In the genomic region with DNA sequence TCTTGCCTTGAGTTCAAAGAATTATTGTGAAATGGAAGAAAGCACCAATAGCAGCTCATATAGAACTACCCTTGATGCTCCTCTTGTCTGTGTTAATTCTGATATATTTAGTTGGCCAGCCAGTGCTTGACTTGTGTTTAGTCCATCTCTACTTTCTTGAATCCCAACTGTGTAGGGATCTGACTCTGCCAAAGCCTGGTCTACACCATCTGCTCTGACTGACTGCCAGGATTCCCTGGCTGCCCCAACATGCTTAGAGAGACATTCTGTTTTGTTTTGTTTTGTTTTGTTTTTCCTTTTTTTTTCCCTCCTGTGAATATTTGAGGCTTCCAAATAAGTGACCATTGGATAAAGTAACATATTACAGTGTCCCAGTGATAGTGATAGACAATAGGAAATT, we compare ENCODE assay signal across 17 cellular contexts.
"Had no signal": no experiment of that assay in that cellular context is flagged by ENCODE, and none has a peak within 500 bp of the region (broad histone marks: within the 10 kb centered on the region; RNA-seq: fewer than 3 reads in every experiment).

No MANE protein-coding gene starts in this region.

- H3K4me3 Mint-ChIP-seq: naive thymus-derived CD8-positive, alpha-beta T cell; nephron progenitor cell; stimulated activated effector memory CD8-positive, alpha-beta T cell treated with anti-CD3 and anti-CD28 coated beads, Interleukin-12 subunit alpha, Interleukin-12 subunit beta, amount 100 ng/mL, for 72 hours; type B pancreatic cell had no signal

- DNase-seq: head of caudate nucleus; left ventricle myocardium superior; lower lobe of right lung; naive thymus-derived CD8-positive, alpha-beta T cell; nephron progenitor cell; nucleus accumbens; posterior cingulate gyrus; psoas muscle; right cardiac atrium; sigmoid colon; stimulated activated CD4-positive, alpha-beta T cell treated with anti-CD3 and anti-CD28 coated beads, Interleukin-2, amount 100 ng/mL, for 24 hours; stimulated activated CD4-positive, alpha-beta T cell treated with anti-CD3 and anti-CD28 coated beads, Interleukin-4, amount 100 ng/mL, for 24 hours; stimulated activated naive CD8-positive, alpha-beta T cell treated with anti-CD3 and anti-CD28 coated beads, Interleukin-15, Interleukin-2, amounts not matched to agents 100 U/mL and 50 U/mL, for 24 hours; testis; tibial artery had no signal

- H3K9me3 Mint-ChIP-seq: nephron progenitor cell, type B pancreatic cell had no signal

- ATAC-seq: left ventricle myocardium superior; lower lobe of right lung; naive thymus-derived CD8-positive, alpha-beta T cell; psoas muscle; right cardiac atrium; stimulated activated effector memory CD8-positive, alpha-beta T cell treated with anti-CD3 and anti-CD28 coated beads, Interleukin-12 subunit alpha, Interleukin-12 subunit beta, amount 100 ng/mL, for 72 hours; stimulated activated naive CD8-positive, alpha-beta T cell treated with anti-CD3 and anti-CD28 coated beads, Interleukin-15, Interleukin-2, amounts not matched to agents 100 U/mL and 50 U/mL, for 24 hours had no signal

- H3K27ac Mint-ChIP-seq: naive thymus-derived CD8-positive, alpha-beta T cell; nephron progenitor cell; stimulated activated effector memory CD8-positive, alpha-beta T cell treated with anti-CD3 and anti-CD28 coated beads, Interleukin-12 subunit alpha, Interleukin-12 subunit beta, amount 100 ng/mL, for 72 hours; type B pancreatic cell had no signal

- H3K4me1 ChIP-seq: lower lobe of right lung, psoas muscle, sigmoid colon, testis, tibial artery had no signal

- H3K27me3 Mint-ChIP-seq: naive thymus-derived CD8-positive, alpha-beta T cell; type B pancreatic cell had no signal

- H3K36me3 ChIP-seq: lower lobe of right lung, sigmoid colon, tibial artery had no signal

- H3K4me1 Mint-ChIP-seq: naive thymus-derived CD8-positive, alpha-beta T cell; nephron progenitor cell; stimulated activated effector memory CD8-positive, alpha-beta T cell treated with anti-CD3 and anti-CD28 coated beads, Interleukin-12 subunit alpha, Interleukin-12 subunit beta, amount 100 ng/mL, for 72 hours had no signal

- H3K27me3 ChIP-seq: sigmoid colon, testis, tibial artery had no signal

- H3K36me3 Mint-ChIP-seq: naive thymus-derived CD8-positive, alpha-beta T cell; stimulated activated effector memory CD8-positive, alpha-beta T cell treated with anti-CD3 and anti-CD28 coated beads, Interleukin-12 subunit alpha, Interleukin-12 subunit beta, amount 100 ng/mL, for 72 hours; type B pancreatic cell had no signal

- H3K27ac ChIP-seq: lower lobe of right lung, psoas muscle, sigmoid colon, testis, tibial artery had no signal

- H3K4me3 ChIP-seq: lower lobe of right lung, psoas muscle, sigmoid colon, testis, tibial artery had no signal

- H3K9me3 ChIP-seq: lower lobe of right lung, psoas muscle, sigmoid colon, testis, tibial artery had no signal
